21 cellular contexts compared by ENCODE assay signal in genomic region chr7:8594115-8594514, GRCh38.
"Had no signal": no experiment of that assay in that cellular context is flagged by ENCODE, and none has a peak within 500 bp of the region (broad histone marks: within the 10 kb centered on the region; RNA-seq: fewer than 3 reads in every experiment).

No MANE protein-coding gene starts in this region.

- DNase-seq: activated CD4-positive, alpha-beta T cell treated with anti-CD3 and anti-CD28 coated beads, Interleukin-2, amount 50 U/mL, for 1 hour; activated CD8-positive, alpha-beta memory T cell treated with anti-CD3 and anti-CD28 coated beads, Interleukin-2, amount 50 U/mL, for 4 hours; activated naive CD4-positive, alpha-beta T cell treated with anti-CD3 and anti-CD28 coated beads for 36 hours; activated T-cell treated with anti-CD3 and anti-CD28 coated beads, Interleukin-2, amount 50 U/mL, for 4 hours; body of pancreas; dermis blood vessel endothelial cell; effector memory CD4-positive, alpha-beta T cell; heart left ventricle; kidney; left lung; naive B cell; sigmoid colon; stimulated activated CD4-positive, alpha-beta T cell treated with anti-CD3 and anti-CD28 coated beads, Interleukin-4, amount 100 ng/mL, for 24 hours; stimulated activated naive B cell treated with anti-CD40 and anti-IgM and Interleukin-4, amounts not matched to agents 10 μg/mL and 1 μg/mL and 100 μg/mL, for 72 hours; upper lobe of left lung had no signal

- FAIRE-seq: endothelial cell of umbilical vein, kidney had no signal

- H3K27ac Mint-ChIP-seq: activated naive CD4-positive, alpha-beta T cell treated with anti-CD3 and anti-CD28 coated beads for 36 hours; naive B cell; stimulated activated naive B cell treated with anti-CD40 and anti-IgM and Interleukin-4, amounts not matched to agents 10 μg/mL and 1 μg/mL and 100 μg/mL, for 72 hours; T-helper 2 cell treated with Interferon-gamma antibody and Interleukin-4, amounts not matched to agents 5 μg/mL and 100 μg/mL, for 36 hours had no signal

- H3K4me1 Mint-ChIP-seq: naive B cell; stimulated activated naive B cell treated with anti-CD40 and anti-IgM and Interleukin-4, amounts not matched to agents 10 μg/mL and 1 μg/mL and 100 μg/mL, for 72 hours had no signal

- H3K27me3 Mint-ChIP-seq: naive B cell; stimulated activated naive B cell treated with anti-CD40 and anti-IgM and Interleukin-4, amounts not matched to agents 10 μg/mL and 1 μg/mL and 100 μg/mL, for 72 hours had no signal

- H3K9me3 ChIP-seq: body of pancreas, esophagus muscularis mucosa, gastroesophageal sphincter, heart left ventricle, left lung, sigmoid colon, thoracic aorta, upper lobe of left lung had no signal

- H3K4me3 ChIP-seq: body of pancreas, esophagus muscularis mucosa, gastroesophageal sphincter, heart left ventricle, left lung, sigmoid colon, thoracic aorta, upper lobe of left lung had no signal

- H3K9me3 Mint-ChIP-seq: activated naive CD4-positive, alpha-beta T cell treated with anti-CD3 and anti-CD28 coated beads for 36 hours; neural crest cell; T-helper 2 cell treated with Interferon-gamma antibody and Interleukin-4, amounts not matched to agents 5 μg/mL and 100 μg/mL, for 36 hours had no signal

- H3K36me3 Mint-ChIP-seq: naive B cell; stimulated activated naive B cell treated with anti-CD40 and anti-IgM and Interleukin-4, amounts not matched to agents 10 μg/mL and 1 μg/mL and 100 μg/mL, for 72 hours had no signal

- H3K27ac ChIP-seq: body of pancreas, esophagus muscularis mucosa, gastroesophageal sphincter, heart left ventricle, left lung, sigmoid colon, thoracic aorta, upper lobe of left lung had no signal

- H3K27me3 ChIP-seq: body of pancreas, esophagus muscularis mucosa, gastroesophageal sphincter, heart left ventricle, left lung, sigmoid colon, upper lobe of left lung had no signal

- H3K4me3 Mint-ChIP-seq: activated naive CD4-positive, alpha-beta T cell treated with anti-CD3 and anti-CD28 coated beads for 36 hours; activated T-cell treated with anti-CD3 and anti-CD28 coated beads, Interleukin-2, amount 50 U/mL, for 4 hours; naive B cell; neural crest cell; stimulated activated naive B cell treated with anti-CD40 and anti-IgM and Interleukin-4, amounts not matched to agents 10 μg/mL and 1 μg/mL and 100 μg/mL, for 72 hours; T-helper 2 cell treated with Interferon-gamma antibody and Interleukin-4, amounts not matched to agents 5 μg/mL and 100 μg/mL, for 36 hours had no signal

- ATAC-seq: activated T-cell treated with anti-CD3 and anti-CD28 coated beads, Interleukin-2, amount 50 U/mL, for 4 hours; body of pancreas; gastroesophageal sphincter; heart left ventricle; left lung; stimulated activated naive B cell treated with anti-CD40 and anti-IgM and Interleukin-4, amounts not matched to agents 10 μg/mL and 1 μg/mL and 100 μg/mL, for 72 hours had no signal

- H3K4me1 ChIP-seq: body of pancreas, esophagus muscularis mucosa, gastroesophageal sphincter, heart left ventricle, left lung, sigmoid colon, upper lobe of left lung had no signal

- H3K36me3 ChIP-seq: esophagus muscularis mucosa, gastroesophageal sphincter, heart left ventricle, left lung, sigmoid colon, thoracic aorta, upper lobe of left lung had no signal
